8 cellular contexts compared by ENCODE assay signal in the genomic region with DNA sequence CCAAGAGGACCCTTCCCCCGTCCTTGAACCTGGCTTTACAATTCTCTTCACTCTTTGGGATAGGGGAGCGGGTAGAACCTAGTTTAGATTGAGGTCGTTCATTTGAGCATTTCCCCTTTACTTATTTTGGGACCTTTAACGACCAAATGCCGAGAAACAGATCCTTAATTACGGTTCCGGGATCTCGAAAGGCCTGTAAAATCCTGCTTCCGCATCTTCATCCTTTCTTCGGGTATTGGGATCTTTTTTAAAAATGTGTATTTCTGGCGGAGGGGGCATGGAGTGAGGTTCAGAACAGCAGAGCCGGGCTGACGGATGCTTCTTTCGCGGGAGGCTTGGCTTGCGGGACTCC. TPM values are rescaled to one million over a fixed set of nuclear protein-coding genes. Genes with fewer than 3 reads are reported as not detected.
DNase-seq lines count a peak whose midpoint lies in the region; FAIRE-seq and TF ChIP-seq lines count a peak whose summit lies in the region.

No MANE protein-coding gene starts in this region.

- no peak for TF ChIP-seq CTCF in keratinocyte (optimal IDR thresholded peaks at IDR 0.05 in 1 of 3, IDR thresholded peaks at IDR 0.05 in 1 of 3, conservative IDR thresholded peaks at IDR 0.05 in 1 of 3; ENCODE audit: extremely low read depth in 1 of 3, insufficient read depth in 2 of 3, low read length in 3 of 3)

- H3K9me3 Mint-ChIP-seq in activated T-helper 2 cell treated with anti-CD3 and anti-CD28 coated beads, Interferon-gamma antibody, Interleukin-2, Interleukin-4, amounts not matched to agents 10 μg/mL and 5 μg/mL and 100 μg/mL, durations not matched to agents 14 hours and 24 hours and 36 hours = peaks cover 5% of the 10 kb centered on the region

- peaks cover 27% of the 10 kb centered on the region for H3K4me1 Mint-ChIP-seq in activated T-helper 2 cell treated with anti-CD3 and anti-CD28 coated beads, Interferon-gamma antibody, Interleukin-2, Interleukin-4, amounts not matched to agents 10 μg/mL and 5 μg/mL and 100 μg/mL, durations not matched to agents 14 hours and 24 hours and 36 hours (ENCODE audit: low read depth)

- peak overlapping the region; percentile 92 for H3K4me3 Mint-ChIP-seq in activated T-helper 2 cell treated with anti-CD3 and anti-CD28 coated beads, Interferon-gamma antibody, Interleukin-2, Interleukin-4, amounts not matched to agents 10 μg/mL and 5 μg/mL and 100 μg/mL, durations not matched to agents 14 hours and 24 hours and 36 hours (ENCODE audit: low read depth)

- intact Hi-C loops in activated T-helper 2 cell treated with anti-CD3 and anti-CD28 coated beads, Interferon-gamma antibody, Interleukin-2, Interleukin-4, amounts not matched to agents 10 μg/mL and 5 μg/mL and 100 μg/mL, durations not matched to agents 14 hours and 24 hours and 36 hours (cut with micrococcal nuclease) = loop anchor here (5.0 to 10.0 kb wide), 3 partner anchors 68 to 796 kb away; a partner anchor contains a TSS

- H3K79me2 ChIP-seq in keratinocyte (ENCODE audit: control insufficient read depth, insufficient read depth, low read length) = peaks cover 43% of the 10 kb centered on the region

- dilution Hi-C loops in keratinocyte (cut with MboI; ENCODE audit: extremely low pct_ligation_motif_present, low sequenced_read_pairs) = no loop called here

- DNase-seq in SHP77 treated with DMSO at 0.1 percent for 48 hours (lab: John Stamatoyannopoulos, UW) = peak; percentile 50
- DNase-seq in SHP77 (lab: John Stamatoyannopoulos, UW) = no peak
- no peak for DNase-seq in activated T-helper 2 cell treated with anti-CD3 and anti-CD28 coated beads, Interferon-gamma antibody, Interleukin-2, Interleukin-4, amounts not matched to agents 10 μg/mL and 5 μg/mL and 100 μg/mL, durations not matched to agents 14 hours and 24 hours and 36 hours (ENCODE audit: low spot score)
- DNase-seq in keratinocyte (ENCODE audit: low read depth, low spot score) = no peak
- DNase-seq in superior temporal gyrus (ENCODE audit: extremely low spot score) = peak; percentile 74
- DNase-seq in stimulated activated CD8-positive, alpha-beta memory T cell treated with anti-CD3 and anti-CD28 coated beads, Interleukin-4, amount 100 ng/mL, for 48 hours = no peak
- no peak for DNase-seq in HUDEP-2 (lab: John Stamatoyannopoulos, UW; ENCODE audit: unreplicated experiment in 76 of 76)
- DNase-seq in RPMI8226 = no peak

- H3K4me2 ChIP-seq in keratinocyte (ENCODE audit: control insufficient read depth, extremely low read depth, insufficient read depth, low read depth, low read length) = peak overlapping the region; percentile 73

- H4K20me1 ChIP-seq in keratinocyte (ENCODE audit: control insufficient read depth, extremely low read depth, insufficient read depth, low read length) = no peaks in the 10 kb centered on the region

- H3K27ac ChIP-seq in keratinocyte (ENCODE audit: control insufficient read depth, insufficient read depth, low read length) = peak overlapping the region; percentile 96

- H3K9me1 ChIP-seq in keratinocyte (ENCODE audit: control insufficient read depth, extremely low read depth, insufficient read depth, low read length) = no peaks in the 10 kb centered on the region

- peak overlapping the region; percentile 43 to 88 (median 82) for H3K4me3 ChIP-seq in keratinocyte (ENCODE audit: control insufficient read depth in 2 of 3, extremely low read depth in 1 of 3, insufficient read depth in 2 of 3, low read depth in 1 of 3, low read length in 3 of 3)

- FAIRE-seq in keratinocyte (lab: Jason Lieb, UNC) = no peak

- peaks cover 2% of the 10 kb centered on the region for H3K27me3 Mint-ChIP-seq in activated T-helper 2 cell treated with anti-CD3 and anti-CD28 coated beads, Interferon-gamma antibody, Interleukin-2, Interleukin-4, amounts not matched to agents 10 μg/mL and 5 μg/mL and 100 μg/mL, durations not matched to agents 14 hours and 24 hours and 36 hours (ENCODE audit: low read depth)

- peak overlapping the region; percentile 98 for H3K9ac ChIP-seq in keratinocyte (ENCODE audit: control insufficient read depth, extremely low read depth, insufficient read depth, low read length)

- H3K9me3 ChIP-seq in keratinocyte (ENCODE audit: control insufficient read depth, low read depth, low read length) = no peaks in the 10 kb centered on the region

- H3K27ac Mint-ChIP-seq in activated T-helper 2 cell treated with anti-CD3 and anti-CD28 coated beads, Interferon-gamma antibody, Interleukin-2, Interleukin-4, amounts not matched to agents 10 μg/mL and 5 μg/mL and 100 μg/mL, durations not matched to agents 14 hours and 24 hours and 36 hours = peak overlapping the region; percentile 94

- no peaks in the 10 kb centered on the region for H3K36me3 ChIP-seq in keratinocyte (ENCODE audit: control insufficient read depth in 2 of 2, extremely low read depth in 1 of 2, insufficient read depth in 2 of 2, low read length in 2 of 2)

- H3K4me1 ChIP-seq in keratinocyte (ENCODE audit: control insufficient read depth, extremely low read depth, insufficient read depth, low read length) = peaks cover 12% of the 10 kb centered on the region

- peak overlapping the region; percentile 79 for H2AFZ ChIP-seq in keratinocyte (ENCODE audit: control insufficient read depth, low read length)

- H3K36me3 Mint-ChIP-seq in activated T-helper 2 cell treated with anti-CD3 and anti-CD28 coated beads, Interferon-gamma antibody, Interleukin-2, Interleukin-4, amounts not matched to agents 10 μg/mL and 5 μg/mL and 100 μg/mL, durations not matched to agents 14 hours and 24 hours and 36 hours (ENCODE audit: low read depth) = peaks cover 13% of the 10 kb centered on the region

- H3K27me3 ChIP-seq in keratinocyte (ENCODE audit: control insufficient read depth, extremely low read depth, insufficient read depth, low read length) = no peaks in the 10 kb centered on the region

RNA-seq across cellular contexts. Expression of a gene that starts 0.4 kb away (rescaled TPM):
- 38.2 and 40.4 TPM in 2 replicates for total RNA-seq in activated T-helper 2 cell treated with anti-CD3 and anti-CD28 coated beads, Interferon-gamma antibody, Interleukin-2, Interleukin-4, amounts not matched to agents 10 μg/mL and 5 μg/mL and 100 μg/mL, durations not matched to agents 14 hours and 24 hours and 36 hours
- polyA plus RNA-seq in keratinocyte = 31.9 to 37.3 TPM (median 33.8 TPM) in 3 replicates
- 37.9 TPM for polyA plus RNA-seq in keratinocyte (2011; ENCODE audit: low read depth)
- polyA plus RNA-seq in keratinocyte (2011; cell fraction: cytosol; rRNA removed) = 19.7 and 35.4 TPM in 2 replicates
- 32.2 and 35.7 TPM in 2 replicates for polyA plus RNA-seq in keratinocyte (2011; cell fraction: nucleus; rRNA removed)
- polyA plus RNA-seq in keratinocyte (2012; ENCODE audit: low replicate concordance) = 20.5 and 22.2 TPM in 2 replicates
- 57.9 to 143 TPM (median 141 TPM) in 3 replicates for polyA minus RNA-seq in keratinocyte
- 80.8 TPM for polyA minus RNA-seq in keratinocyte (2011; cell fraction: cytosol; rRNA and poly(A)+ RNA removed)
- 53.1 and 117 TPM in 2 replicates for polyA minus RNA-seq in keratinocyte (2011; cell fraction: nucleus; rRNA and poly(A)+ RNA removed)

Comparison
In these comparisons a context has a peak if more than half of its experiments do, and no peak if none do; other contexts are left out.
1. DNase-seq: peak in SHP77 treated with DMSO at 0.1 percent for 48 hours (single experiment) and superior temporal gyrus (single experiment); none in SHP77 (0 of 2), activated T-helper 2 cell treated with anti-CD3 and anti-CD28 coated beads, Interferon-gamma antibody, Interleukin-2, Interleukin-4, amounts not matched to agents 10 μg/mL and 5 μg/mL and 100 μg/mL, durations not matched to agents 14 hours and 24 hours and 36 hours (single experiment), keratinocyte (single experiment), stimulated activated CD8-positive, alpha-beta memory T cell treated with anti-CD3 and anti-CD28 coated beads, Interleukin-4, amount 100 ng/mL, for 48 hours (single experiment), HUDEP-2 (0 of 76) and RPMI8226 (single experiment).